ENCODE assay signal across 11 cellular contexts in genomic region chr9:99030082-99030481, GRCh38.
DNase-seq lines count a peak whose midpoint lies in the region; ATAC-seq, FAIRE-seq and TF ChIP-seq lines count a peak whose summit lies in the region.
"Had no signal": no experiment of that assay in that cellular context is flagged by ENCODE, and none has a peak within 500 bp of the region (broad histone marks: within the 10 kb centered on the region; RNA-seq: fewer than 3 reads in every experiment).

No MANE protein-coding gene starts in this region.

- H3K4me1 ChIP-seq in muscle layer of duodenum (ENCODE audit: control insufficient read depth in 1 of 2, insufficient read depth in 2 of 2, low read length in 2 of 2), result no peaks in the 10 kb centered on the region

- H3K9me3 ChIP-seq in MG63, result no peaks in the 10 kb centered on the region
- no peaks in the 10 kb centered on the region for H3K9me3 ChIP-seq in muscle layer of duodenum (ENCODE audit: control insufficient read depth in 1 of 2, low read length in 2 of 2)
- H3K9me3 ChIP-seq: heart right ventricle had no signal

- H3K4me3 ChIP-seq in AG09309 (ENCODE audit: control insufficient read depth, low read depth, low read length), result no peak overlapping the region
- H3K4me3 ChIP-seq in MG63, result no peak overlapping the region
- no peak overlapping the region for H3K4me3 ChIP-seq in bronchial epithelial cell (ENCODE audit: low read depth, low read length)
- no peak overlapping the region for H3K4me3 ChIP-seq in muscle layer of duodenum (ENCODE audit: low read depth in 1 of 2, low read length in 2 of 2)
- H3K4me3 ChIP-seq in H7 (ENCODE audit: insufficient read depth, low read depth, low read length), result no peak overlapping the region
- H3K4me3 ChIP-seq: heart right ventricle had no signal

- DNase-seq in AG09309 (ENCODE audit: low read depth) (peak; percentile 97), MG63 (peak; percentile 8), bronchial epithelial cell (ENCODE audit: low read depth) (peak; percentile 71), H7 (no peak)
- DNase-seq in stimulated activated naive CD4-positive, alpha-beta T cell treated with Interleukin-2 at 50 U/mL for 16 hours (lab: John Stamatoyannopoulos, UW), result no peak
- DNase-seq in activated naive CD4-positive, alpha-beta T cell treated with Interleukin-2 at 50 U/mL for 16 hours, result no peak
- DNase-seq: CD4-positive, alpha-beta memory T cell; heart right ventricle; NCI-H526 treated with DMSO at 0.1 percent for 48 hours had no signal

- H3K27me3 ChIP-seq in MG63 (no peaks in the 10 kb centered on the region), bronchial epithelial cell (ENCODE audit: control insufficient read depth, insufficient read depth, low read length) (no peaks in the 10 kb centered on the region), muscle layer of duodenum (ENCODE audit: low read depth, low read length) (no peaks in the 10 kb centered on the region), H7 (ENCODE audit: control insufficient read depth, insufficient read depth, low read length) (no peaks in the 10 kb centered on the region)

- no peak for FAIRE-seq in bronchial epithelial cell (lab: Jason Lieb, UNC)

- TF ChIP-seq CTCF in AG09309 (IDR thresholded peaks at IDR 0.05; ENCODE audit: control insufficient read depth, insufficient read depth, low read depth, low read length, missing control alignments) (no peak), bronchial epithelial cell (IDR thresholded peaks at IDR 0.05; ENCODE audit: insufficient read depth, low read length, severe bottlenecking) (no peak)

- H3K36me3 ChIP-seq in MG63 (no peaks in the 10 kb centered on the region), bronchial epithelial cell (ENCODE audit: control insufficient read depth, insufficient read depth, low read length) (no peaks in the 10 kb centered on the region), muscle layer of duodenum (ENCODE audit: control insufficient read depth in 1 of 2, insufficient read depth in 2 of 2, low read length in 2 of 2) (peaks cover 0 to 34% of the 10 kb centered on the region in 2 donors), H7 (replicated peaks; ENCODE audit: control insufficient read depth, insufficient read depth, low read length) (no peaks in the 10 kb centered on the region)

- no peak for ATAC-seq in HG02678 (IDR thresholded peaks at IDR 0.05; ENCODE audit: unreplicated experiment)

- H3K27ac ChIP-seq in muscle layer of duodenum (ENCODE audit: low read length), result peak overlapping the region; percentile 67

Comparison
In these comparisons a context has a peak if more than half of its experiments do, and no peak if none do; other contexts are left out.
1. DNase-seq: peak in AG09309 (single experiment), MG63 (single experiment) and bronchial epithelial cell (single experiment); none in stimulated activated naive CD4-positive, alpha-beta T cell treated with Interleukin-2 at 50 U/mL for 16 hours (single experiment), H7 (single experiment) and activated naive CD4-positive, alpha-beta T cell treated with Interleukin-2 at 50 U/mL for 16 hours (single experiment).